Comparison of ENCODE assay signal across 1 cellular context in the genomic region with DNA sequence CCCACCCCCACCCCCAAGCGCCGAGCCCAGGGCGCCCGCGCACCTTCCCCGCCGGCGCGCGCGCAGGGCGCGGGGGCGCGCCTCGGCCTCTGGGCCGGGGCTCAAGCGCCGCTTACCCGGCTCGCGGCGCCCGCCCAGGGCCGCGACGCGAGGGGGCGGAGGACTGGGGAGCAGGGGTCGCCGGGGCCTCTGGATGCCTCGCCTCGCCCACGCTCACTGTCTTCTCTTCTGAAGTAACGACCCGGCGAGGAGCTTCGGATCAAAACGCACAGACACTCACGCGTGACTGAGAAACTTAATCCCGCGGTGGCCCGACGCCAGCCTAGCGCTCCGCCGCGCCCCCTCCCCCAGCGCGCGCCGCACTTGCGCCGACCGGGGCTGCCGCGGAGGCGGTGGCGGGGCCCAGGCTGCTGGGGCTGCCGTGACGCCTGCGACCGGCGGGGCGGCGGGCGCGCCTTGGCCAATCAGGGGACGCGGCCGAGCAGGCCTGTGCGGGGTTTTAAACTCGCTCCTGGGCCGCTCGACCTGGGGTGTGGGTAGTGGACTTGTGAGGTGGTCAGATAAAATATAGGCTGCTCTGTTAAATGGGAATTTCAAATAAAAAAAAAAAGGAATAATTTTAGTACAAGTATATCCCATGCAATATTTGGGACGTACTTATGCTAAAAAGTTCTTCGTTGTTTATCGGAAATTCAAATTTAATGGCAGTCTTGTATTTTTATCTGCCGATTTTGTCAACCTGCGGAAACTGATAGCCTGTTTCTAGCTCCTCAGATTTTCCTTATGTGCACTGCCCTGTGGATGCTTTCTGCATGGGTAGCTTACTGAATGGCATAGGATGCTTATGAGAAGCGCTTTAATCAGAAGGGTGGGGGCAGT.
TF ChIP-seq lines count a peak whose summit lies in the region.

A gene with protein sequence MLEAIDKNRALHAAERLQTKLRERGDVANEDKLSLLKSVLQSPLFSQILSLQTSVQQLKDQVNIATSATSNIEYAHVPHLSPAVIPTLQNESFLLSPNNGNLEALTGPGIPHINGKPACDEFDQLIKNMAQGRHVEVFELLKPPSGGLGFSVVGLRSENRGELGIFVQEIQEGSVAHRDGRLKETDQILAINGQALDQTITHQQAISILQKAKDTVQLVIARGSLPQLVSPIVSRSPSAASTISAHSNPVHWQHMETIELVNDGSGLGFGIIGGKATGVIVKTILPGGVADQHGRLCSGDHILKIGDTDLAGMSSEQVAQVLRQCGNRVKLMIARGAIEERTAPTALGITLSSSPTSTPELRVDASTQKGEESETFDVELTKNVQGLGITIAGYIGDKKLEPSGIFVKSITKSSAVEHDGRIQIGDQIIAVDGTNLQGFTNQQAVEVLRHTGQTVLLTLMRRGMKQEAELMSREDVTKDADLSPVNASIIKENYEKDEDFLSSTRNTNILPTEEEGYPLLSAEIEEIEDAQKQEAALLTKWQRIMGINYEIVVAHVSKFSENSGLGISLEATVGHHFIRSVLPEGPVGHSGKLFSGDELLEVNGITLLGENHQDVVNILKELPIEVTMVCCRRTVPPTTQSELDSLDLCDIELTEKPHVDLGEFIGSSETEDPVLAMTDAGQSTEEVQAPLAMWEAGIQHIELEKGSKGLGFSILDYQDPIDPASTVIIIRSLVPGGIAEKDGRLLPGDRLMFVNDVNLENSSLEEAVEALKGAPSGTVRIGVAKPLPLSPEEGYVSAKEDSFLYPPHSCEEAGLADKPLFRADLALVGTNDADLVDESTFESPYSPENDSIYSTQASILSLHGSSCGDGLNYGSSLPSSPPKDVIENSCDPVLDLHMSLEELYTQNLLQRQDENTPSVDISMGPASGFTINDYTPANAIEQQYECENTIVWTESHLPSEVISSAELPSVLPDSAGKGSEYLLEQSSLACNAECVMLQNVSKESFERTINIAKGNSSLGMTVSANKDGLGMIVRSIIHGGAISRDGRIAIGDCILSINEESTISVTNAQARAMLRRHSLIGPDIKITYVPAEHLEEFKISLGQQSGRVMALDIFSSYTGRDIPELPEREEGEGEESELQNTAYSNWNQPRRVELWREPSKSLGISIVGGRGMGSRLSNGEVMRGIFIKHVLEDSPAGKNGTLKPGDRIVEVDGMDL (N-terminal part only) (minus strand): TSS at position 409 of the 879 bp plus-strand sequence. CDS start 29,377 bp downstream, outside the sequence.

TF ChIP-seq in K562, 482 proteins besides CTCF, POLR2A, EP300 and RAD21 (continued from another document):
- TF ChIP-seq ZNF551 (CRISPR knock-in tag; IDR thresholded peaks at IDR 0.05) (no peak), XRCC3 (IDR thresholded peaks at IDR 0.05) (no peak), TAF1 (IDR thresholded peaks at IDR 0.05; ENCODE audit: control insufficient read depth, extremely low read depth, insufficient read depth, low read length, severe bottlenecking) (no peak), ZKSCAN3 (CRISPR knock-in tag; IDR thresholded peaks at IDR 0.05) (no peak), PHF8 (IDR thresholded peaks at IDR 0.05; ENCODE audit: borderline replicate concordance, low read length) (peak; percentile 27; the same call in 1 of the 2 replicates), ZNF354B (CRISPR knock-in tag; IDR thresholded peaks at IDR 0.05) (no peak), ESRRB (CRISPR knock-in tag; IDR thresholded peaks at IDR 0.05; ENCODE audit: borderline replicate concordance) (no peak), KDM5B (IDR thresholded peaks at IDR 0.05; ENCODE audit: insufficient replicate concordance, low read depth, low read length) (no peak), ZNF324 (CRISPR knock-in tag; IDR thresholded peaks at IDR 0.05) (no peak), GATAD2B (IDR thresholded peaks at IDR 0.05; ENCODE audit: borderline replicate concordance) (no peak), NCOA6 (IDR thresholded peaks at IDR 0.05) (no peak), HEY1 (CRISPR knock-in tag; IDR thresholded peaks at IDR 0.05; ENCODE audit: borderline replicate concordance) (no peak), NONO (IDR thresholded peaks at IDR 0.05; ENCODE audit: low read depth in 2 of 2, low read length in 1 of 2) (no peak), SOX6 (IDR thresholded peaks at IDR 0.05) (no peak), ZNF197 (CRISPR knock-in tag; IDR thresholded peaks at IDR 0.05; ENCODE audit: low read depth) (no peak), NCOA2 (IDR thresholded peaks at IDR 0.05; ENCODE audit: partially characterized antibody in 2 of 2) (no peak), ZNF644 (tag; IDR thresholded peaks at IDR 0.05; ENCODE audit: low read depth) (no peak), KDM2B (CRISPR knock-in tag; IDR thresholded peaks at IDR 0.05) (no peak), ZNF589 (CRISPR knock-in tag; IDR thresholded peaks at IDR 0.05; ENCODE audit: low read depth) (0 out of 2 replicates have a peak, but pooled peaks have one; percentile 24), NFIX (CRISPR knock-in tag; IDR thresholded peaks at IDR 0.05; ENCODE audit: low read depth) (no peak), ZNF239 (CRISPR knock-in tag; IDR thresholded peaks at IDR 0.05) (no peak), SMAD2 (IDR thresholded peaks at IDR 0.05; ENCODE audit: low read depth, low read length) (no peak), SAFB2 (IDR thresholded peaks at IDR 0.05; ENCODE audit: borderline replicate concordance, low read depth, low read length, severe bottlenecking) (no peak), EGR1 (conservative IDR thresholded peaks at IDR 0.05) (peak; percentile 65)
- TF ChIP-seq, protein P1, sequence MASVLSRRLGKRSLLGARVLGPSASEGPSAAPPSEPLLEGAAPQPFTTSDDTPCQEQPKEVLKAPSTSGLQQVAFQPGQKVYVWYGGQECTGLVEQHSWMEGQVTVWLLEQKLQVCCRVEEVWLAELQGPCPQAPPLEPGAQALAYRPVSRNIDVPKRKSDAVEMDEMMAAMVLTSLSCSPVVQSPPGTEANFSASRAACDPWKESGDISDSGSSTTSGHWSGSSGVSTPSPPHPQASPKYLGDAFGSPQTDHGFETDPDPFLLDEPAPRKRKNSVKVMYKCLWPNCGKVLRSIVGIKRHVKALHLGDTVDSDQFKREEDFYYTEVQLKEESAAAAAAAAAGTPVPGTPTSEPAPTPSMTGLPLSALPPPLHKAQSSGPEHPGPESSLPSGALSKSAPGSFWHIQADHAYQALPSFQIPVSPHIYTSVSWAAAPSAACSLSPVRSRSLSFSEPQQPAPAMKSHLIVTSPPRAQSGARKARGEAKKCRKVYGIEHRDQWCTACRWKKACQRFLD (CRISPR knock-in tag; IDR thresholded peaks at IDR 0.05): peak; percentile 47; the same call in 1 of the 2 replicates
TF ChIP-seq in K562: peak in this region for 27.
